Comparison of ENCODE assay signal across 21 cellular contexts in the genomic region with DNA sequence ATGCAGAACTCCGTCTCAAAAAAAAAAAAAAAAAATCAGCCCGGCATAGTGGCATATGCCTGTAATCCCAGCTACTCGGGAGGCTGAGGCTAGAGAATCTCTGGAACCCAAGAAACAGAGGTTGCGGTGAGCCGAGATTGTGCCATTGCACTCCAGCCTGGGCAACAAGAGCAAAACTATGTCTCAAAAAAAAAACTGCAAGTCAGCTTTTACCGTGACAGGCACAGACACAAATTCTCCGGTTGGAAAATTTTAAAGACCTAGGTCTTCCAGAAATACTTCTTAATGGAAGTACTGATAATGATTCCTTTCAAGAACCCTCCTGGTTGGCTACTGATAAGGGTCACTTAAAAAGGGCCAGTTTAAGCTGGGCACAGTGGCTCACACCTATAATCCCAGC. TPM values are rescaled to one million over a fixed set of nuclear protein-coding genes. Genes with fewer than 3 reads are reported as not detected.
DNase-seq lines count a peak whose midpoint lies in the region; ATAC-seq, FAIRE-seq and TF ChIP-seq lines count a peak whose summit lies in the region.
"Had no signal": no experiment of that assay in that cellular context is flagged by ENCODE, and none has a peak within 500 bp of the region (broad histone marks: within the 10 kb centered on the region; RNA-seq: fewer than 3 reads in every experiment).

No MANE protein-coding gene starts in this region.

- H3K27me3 Mint-ChIP-seq in glutamatergic neuron (ENCODE audit: unreplicated experiment): no peaks in the 10 kb centered on the region
- H3K27me3 Mint-ChIP-seq: CD4-positive, CD25-positive, alpha-beta regulatory T cell; CD8-positive, alpha-beta memory T cell; IgD-negative memory B cell had no signal

- H3K9me3 ChIP-seq in HepG2 (ENCODE audit: low read length) (no peaks in the 10 kb centered on the region), right lobe of liver (no peaks in the 10 kb centered on the region), Panc1 (ENCODE audit: control insufficient read depth, insufficient read depth, low read depth, low read length) (no peaks in the 10 kb centered on the region), sigmoid colon (no peaks in the 10 kb centered on the region)
- H3K9me3 ChIP-seq: BE2C, HAP-1 had no signal

- TF ChIP-seq POLR2A in HepG2 (IDR thresholded peaks at IDR 0.05; ENCODE audit: insufficient read depth in 1 of 2, low read depth in 2 of 2, low read length in 2 of 2) (no peak), right lobe of liver (IDR thresholded peaks at IDR 0.05) (no peak), sigmoid colon (IDR thresholded peaks at IDR 0.05) (no peak), GM12891 (IDR thresholded peaks at IDR 0.05; ENCODE audit: low read depth, low read length) (no peak)

- H3K9me3 Mint-ChIP-seq in glutamatergic neuron (ENCODE audit: unreplicated experiment): no peaks in the 10 kb centered on the region
- H3K9me3 Mint-ChIP-seq: CD4-positive, CD25-positive, alpha-beta regulatory T cell; CD8-positive, alpha-beta memory T cell; IgD-negative memory B cell had no signal

- TF ChIP-seq CTCF in HepG2 (CRISPR knock-in tag; IDR thresholded peaks at IDR 0.05) (no peak), right lobe of liver (IDR thresholded peaks at IDR 0.05) (no peak), Panc1 (IDR thresholded peaks at IDR 0.05) (no peak), sigmoid colon (IDR thresholded peaks at IDR 0.05) (no peak), glutamatergic neuron (IDR thresholded peaks at IDR 0.05; ENCODE audit: partially characterized antibody, unreplicated experiment) (no peak)

- no peak for ATAC-seq in HepG2
- no peak for ATAC-seq in right lobe of liver
- ATAC-seq in Panc1: no peak

- H3K36me3 Mint-ChIP-seq in glutamatergic neuron (ENCODE audit: unreplicated experiment): peaks cover 6% of the 10 kb centered on the region

- FAIRE-seq in HepG2 (lab: Jason Lieb, UNC) (no peak), GM12891 (lab: Jason Lieb, UNC) (no peak)
- FAIRE-seq: D721Med, G401.6, GM12892, GM18507 had no signal

- H4K20me1 ChIP-seq in HepG2 (ENCODE audit: insufficient read depth, low read length): no peaks in the 10 kb centered on the region

- no peak overlapping the region for H3K4me3 Mint-ChIP-seq in glutamatergic neuron (ENCODE audit: unreplicated experiment)
- H3K4me3 Mint-ChIP-seq: CD4-positive, CD25-positive, alpha-beta regulatory T cell; CD8-positive, alpha-beta memory T cell; IgD-negative memory B cell had no signal

- TF ChIP-seq RAD21 in HepG2 (CRISPR knock-in tag; IDR thresholded peaks at IDR 0.05): no peak

- H3K27me3 ChIP-seq in HepG2 (ENCODE audit: control insufficient read depth in 1 of 2, insufficient read depth in 2 of 2, low read length in 2 of 2) (no peaks in the 10 kb centered on the region), right lobe of liver (no peaks in the 10 kb centered on the region), Panc1 (ENCODE audit: control insufficient read depth, insufficient read depth, low read length) (no peaks in the 10 kb centered on the region), sigmoid colon (no peaks in the 10 kb centered on the region)
- H3K27me3 ChIP-seq: BE2C had no signal

- DNase-seq in HepG2 (ENCODE audit: low spot score) (no peak), right lobe of liver (no peak), Panc1 (ENCODE audit: low read depth, low spot score) (no peak), sigmoid colon (peak; percentile 26), GM12891 (ENCODE audit: insufficient read length, low spot score) (no peak), glutamatergic neuron (no peak)
- DNase-seq: ACHN; BE2C; C1 segment of cervical spinal cord; CD4-positive, CD25-positive, alpha-beta regulatory T cell; CD8-positive, alpha-beta memory T cell; COR-L47; GM23248; KG1 had no signal

- no peak overlapping the region for H3K4me2 ChIP-seq in HepG2 (ENCODE audit: low read depth, low read length)

- intact Hi-C loops in HepG2 (cut with micrococcal nuclease; ENCODE audit: unreplicated experiment) (no loop called here), right lobe of liver (cut with DNase I) (no loop called here), Panc1 (cut with micrococcal nuclease; ENCODE audit: unreplicated experiment) (no loop called here), sigmoid colon (cut with DNase I) (no loop called here)

- H3K4me3 ChIP-seq in HepG2 (replicated peaks in 1 of 3; ENCODE audit: insufficient read depth in 1 of 3, low read depth in 2 of 3, low read length in 3 of 3) (no peak overlapping the region), right lobe of liver (no peak overlapping the region), Panc1 (ENCODE audit: low read depth in 2 of 2, low read length in 2 of 2) (no peak overlapping the region), sigmoid colon (no peak overlapping the region)
- H3K4me3 ChIP-seq: GM23248, HAP-1 had no signal

- BruUV-seq in HepG2 (replicated peaks; lab: Mats Ljungman, UMichigan) (no TSS peak), Panc1 (replicated peaks; lab: Mats Ljungman, UMichigan) (TSS peak; percentile 44)

- H3K36me3 ChIP-seq in HepG2 (replicated peaks in 1 of 2; ENCODE audit: control insufficient read depth in 1 of 2, insufficient read depth in 2 of 2, low read length in 2 of 2) (peaks cover 21 to 63% of the 10 kb centered on the region in 2 experiments; a peak in 4 of 5 replicates), right lobe of liver (peaks cover 9 to 82% (median 39%) of the 10 kb centered on the region in 4 donors), Panc1 (ENCODE audit: control insufficient read depth, insufficient read depth, low read length) (peaks cover 12% of the 10 kb centered on the region; the same call in 1 of the 2 replicates), sigmoid colon (peaks cover 48 to 96% (median 65%) of the 10 kb centered on the region in 4 donors)

- no peaks in the 10 kb centered on the region for H3K4me1 ChIP-seq in HepG2 (ENCODE audit: insufficient read depth, low read length)
- H3K4me1 ChIP-seq in right lobe of liver: peaks cover 0 to 8% (median 0%) of the 10 kb centered on the region in 4 donors
- H3K4me1 ChIP-seq in Panc1 (ENCODE audit: control insufficient read depth, insufficient read depth, low read length): no peaks in the 10 kb centered on the region
- H3K4me1 ChIP-seq in sigmoid colon: no peaks in the 10 kb centered on the region
- H3K4me1 ChIP-seq: BE2C, HAP-1 had no signal

- no peak overlapping the region for H3K27ac Mint-ChIP-seq in glutamatergic neuron (ENCODE audit: unreplicated experiment)
- H3K27ac Mint-ChIP-seq: CD4-positive, CD25-positive, alpha-beta regulatory T cell; IgD-negative memory B cell had no signal

- H3K9ac ChIP-seq in HepG2 (ENCODE audit: insufficient read depth, low read depth, low read length): no peak overlapping the region
- H3K9ac ChIP-seq: GM23248 had no signal

- POLR2A ChIA-PET in HepG2 (lab: Yijun Ruan, JAX): no interaction called here
- POLR2A ChIA-PET in Panc1 (lab: Charles Lee): no interaction called here

- in situ Hi-C loops in HepG2 (cut with HindIII; ENCODE audit: extremely low pct_ligation_motif_present, low pct_unique_long_range_greater_than_20kb) (no loop called here), Panc1 (cut with HindIII; ENCODE audit: low pct_unique_long_range_greater_than_20kb, low sequenced_read_pairs) (no loop called here)

- H3K27ac ChIP-seq in HepG2 (ENCODE audit: extremely low read length, insufficient read depth, low read length) (no peak overlapping the region), right lobe of liver (no peak overlapping the region), Panc1 (ENCODE audit: low read length) (no peak overlapping the region), sigmoid colon (no peak overlapping the region)
- H3K27ac ChIP-seq: GM23248, HL-60 had no signal

- CTCF ChIA-PET in HepG2 (lab: Yijun Ruan, JAX; ENCODE audit: low intra/inter-chr PET ratio, low total read pairs): no interaction called here
- CTCF ChIA-PET in Panc1 (lab: Charles Lee): interaction anchor here (0.6 kb wide), 1 partner anchor 35 kb away, joined by 3 read pairs; no protein-coding TSS in a partner anchor

- H3K4me1 Mint-ChIP-seq in glutamatergic neuron (ENCODE audit: low read depth, unreplicated experiment): no peaks in the 10 kb centered on the region
- H3K4me1 Mint-ChIP-seq: IgD-negative memory B cell had no signal

- no peak overlapping the region for H2AFZ ChIP-seq in HepG2 (ENCODE audit: low read length)
- H2AFZ ChIP-seq: GM23248 had no signal

- TF ChIP-seq EP300 in HepG2 (IDR thresholded peaks at IDR 0.05; ENCODE audit: low read depth in 2 of 2, low read length in 2 of 2): no peak
- no peak for TF ChIP-seq EP300 in HepG2 (CRISPR knock-in tag; IDR thresholded peaks at IDR 0.05; ENCODE audit: borderline replicate concordance)
- TF ChIP-seq EP300 in sigmoid colon (IDR thresholded peaks at IDR 0.05): no peak

- WGBS in HepG2 (ENCODE audit: low lambda C conversion rate): 98% methylated on average over 7 of the region's 7 CpGs
- 98% methylated on average over 7 of the region's 7 CpGs for WGBS in right lobe of liver (ENCODE audit: insufficient coverage, low coverage, low lambda C conversion rate, missing lambda C conversion rate)
- WGBS in sigmoid colon, 2 donors: 95 to 97% methylated on average over 7 of the region's 7 CpGs

- H3K79me2 ChIP-seq in HepG2 (ENCODE audit: insufficient read depth, low read length): no peaks in the 10 kb centered on the region

RNA-seq across cellular contexts. Expression of a gene that starts 19.4 kb away (rescaled TPM):
- 89.1 and 92.2 TPM in 2 replicates for total RNA-seq in HepG2 (2016; rRNA removed; fragmentation: Illumina TruSeq; extraction: Trizol)
- 177 and 178 TPM in 2 replicates for total RNA-seq in HepG2 (2016; cell fraction: cytosol; rRNA removed; fragmentation: Illumina TruSeq; extraction: Trizol; ENCODE audit: low read depth)
- total RNA-seq in HepG2 (2016; cell fraction: insoluble cytoplasmic fraction; rRNA removed; fragmentation: Illumina TruSeq; extraction: Trizol): 96.5 and 103 TPM in 2 replicates
- 193 and 196 TPM in 2 replicates for total RNA-seq in HepG2 (2016; cell fraction: membrane; rRNA removed; fragmentation: Illumina TruSeq; extraction: Trizol)
- total RNA-seq in HepG2 (2016; cell fraction: nucleus; rRNA removed; fragmentation: Illumina TruSeq; extraction: Trizol): 40.7 and 55.8 TPM in 2 replicates
- polyA plus RNA-seq in HepG2 (2011; rRNA removed): 72.9 and 89.3 TPM in 2 replicates
- polyA plus RNA-seq in HepG2 (2011; cell fraction: cytosol; rRNA removed): 96.6 and 133 TPM in 2 replicates
- polyA plus RNA-seq in HepG2 (2011; cell fraction: nucleus; rRNA removed): 99.1 and 115 TPM in 2 replicates
- 36.2 and 88.7 TPM in 2 replicates for polyA plus RNA-seq in HepG2 (2012)
- 263 and 307 TPM in 2 replicates for polyA plus RNA-seq in HepG2 (2016; cell fraction: cytosol; fragmentation: Illumina TruSeq; extraction: Trizol; ENCODE audit: low read depth)
- polyA plus RNA-seq in HepG2 (2016; cell fraction: insoluble cytoplasmic fraction; fragmentation: Illumina TruSeq; extraction: Trizol; ENCODE audit: low read depth): 123 and 124 TPM in 2 replicates
- 224 and 233 TPM in 2 replicates for polyA plus RNA-seq in HepG2 (2016; cell fraction: membrane; fragmentation: Illumina TruSeq; extraction: Trizol; ENCODE audit: low read depth)
- polyA plus RNA-seq in HepG2 (2016; cell fraction: nucleus; fragmentation: Illumina TruSeq; extraction: Trizol; ENCODE audit: insufficient read depth, low read depth): 78.2 and 84.5 TPM in 2 replicates
- polyA minus RNA-seq in HepG2 (2011; rRNA and poly(A)+ RNA removed; ENCODE audit: low replicate concordance): 58.7 and 66.9 TPM in 2 replicates
- 37.9 and 45.0 TPM in 2 replicates for polyA minus RNA-seq in HepG2 (2011; cell fraction: cytosol; rRNA and poly(A)+ RNA removed)
- polyA minus RNA-seq in HepG2 (2011; cell fraction: nucleus; rRNA and poly(A)+ RNA removed): 27.1 and 29.6 TPM in 2 replicates
- 100 to 1,000 TPM in 2 of 6 experiments, 10 to 100 TPM in 4; 24.4 to 197 (median 52.7) TPM for total RNA-seq in right lobe of liver
- 266 TPM for total RNA-seq in Panc1 (2021; ENCODE audit: unreplicated experiment)
- polyA plus RNA-seq in Panc1 (2012; ENCODE audit: insufficient read length): 692 TPM
- 100 to 1,000 TPM in 2 of 4 donors, 10 to 100 TPM in 2; 70.3 to 136 (median 105) TPM for total RNA-seq in sigmoid colon
- polyA plus RNA-seq in sigmoid colon: 100 to 1,000 TPM; 229 to 390 (median 313) TPM
- 631 TPM for polyA plus RNA-seq in GM12891 (2012; ENCODE audit: low read depth, missing spikeins)
- total RNA-seq in glutamatergic neuron (ENCODE audit: unreplicated experiment): 9.5 TPM

RNA-seq across cellular contexts. Expression of a gene that starts 29.4 kb away (rescaled TPM):
- total RNA-seq in HepG2 (2016; rRNA removed; fragmentation: Illumina TruSeq; extraction: Trizol) (88.5 and 89.7 TPM in 2 replicates), right lobe of liver (10 to 100 TPM; 50.0 to 78.0 (median 63.4) TPM), Panc1 (2021; ENCODE audit: unreplicated experiment) (253 TPM), sigmoid colon (100 to 1,000 TPM in 2 of 4 donors, 10 to 100 TPM in 2; 94.6 to 131 (median 111) TPM), glutamatergic neuron (ENCODE audit: unreplicated experiment) (173 TPM)
- total RNA-seq in HepG2 (2016; cell fraction: cytosol; rRNA removed; fragmentation: Illumina TruSeq; extraction: Trizol; ENCODE audit: low read depth): 352 and 381 TPM in 2 replicates
- total RNA-seq in HepG2 (2016; cell fraction: insoluble cytoplasmic fraction; rRNA removed; fragmentation: Illumina TruSeq; extraction: Trizol): 88.4 and 99.3 TPM in 2 replicates
- 379 and 382 TPM in 2 replicates for total RNA-seq in HepG2 (2016; cell fraction: membrane; rRNA removed; fragmentation: Illumina TruSeq; extraction: Trizol)
- 36.5 and 43.0 TPM in 2 replicates for total RNA-seq in HepG2 (2016; cell fraction: nucleus; rRNA removed; fragmentation: Illumina TruSeq; extraction: Trizol)
- polyA plus RNA-seq in HepG2 (2011; rRNA removed) (44.3 and 46.8 TPM in 2 replicates), sigmoid colon (100 to 1,000 TPM; 181 to 396 (median 263) TPM)
- polyA plus RNA-seq in HepG2 (2011; cell fraction: cytosol; rRNA removed): 69.4 and 70.9 TPM in 2 replicates
- polyA plus RNA-seq in HepG2 (2011; cell fraction: nucleus; rRNA removed): 27.0 and 30.7 TPM in 2 replicates
- polyA plus RNA-seq in HepG2 (2012): 77.3 and 81.6 TPM in 2 replicates
- polyA plus RNA-seq in HepG2 (2016; cell fraction: cytosol; fragmentation: Illumina TruSeq; extraction: Trizol; ENCODE audit: low read depth): 628 and 647 TPM in 2 replicates
- polyA plus RNA-seq in HepG2 (2016; cell fraction: insoluble cytoplasmic fraction; fragmentation: Illumina TruSeq; extraction: Trizol; ENCODE audit: low read depth): 133 and 136 TPM in 2 replicates
- 501 and 566 TPM in 2 replicates for polyA plus RNA-seq in HepG2 (2016; cell fraction: membrane; fragmentation: Illumina TruSeq; extraction: Trizol; ENCODE audit: low read depth)
- 71.6 and 84.3 TPM in 2 replicates for polyA plus RNA-seq in HepG2 (2016; cell fraction: nucleus; fragmentation: Illumina TruSeq; extraction: Trizol; ENCODE audit: insufficient read depth, low read depth)
- polyA minus RNA-seq in HepG2 (2011; rRNA and poly(A)+ RNA removed; ENCODE audit: low replicate concordance): 89.0 and 132 TPM in 2 replicates
- 36.2 and 38.2 TPM in 2 replicates for polyA minus RNA-seq in HepG2 (2011; cell fraction: cytosol; rRNA and poly(A)+ RNA removed)
- 21.1 and 31.1 TPM in 2 replicates for polyA minus RNA-seq in HepG2 (2011; cell fraction: nucleus; rRNA and poly(A)+ RNA removed)
- 200 TPM for polyA plus RNA-seq in Panc1 (2012; ENCODE audit: insufficient read length)
- polyA plus RNA-seq in GM12891 (2012; ENCODE audit: low read depth, missing spikeins): 54.7 TPM

RNA-seq across cellular contexts. Expression of a gene that starts 53.3 kb away (rescaled TPM):
- 95.1 and 100 TPM in 2 replicates for total RNA-seq in HepG2 (2016; rRNA removed; fragmentation: Illumina TruSeq; extraction: Trizol)
- 15.0 and 19.2 TPM in 2 replicates for total RNA-seq in HepG2 (2016; cell fraction: cytosol; rRNA removed; fragmentation: Illumina TruSeq; extraction: Trizol; ENCODE audit: low read depth)
- total RNA-seq in HepG2 (2016; cell fraction: insoluble cytoplasmic fraction; rRNA removed; fragmentation: Illumina TruSeq; extraction: Trizol): 90.3 and 105 TPM in 2 replicates
- total RNA-seq in HepG2 (2016; cell fraction: membrane; rRNA removed; fragmentation: Illumina TruSeq; extraction: Trizol): 52.2 and 52.9 TPM in 2 replicates
- total RNA-seq in HepG2 (2016; cell fraction: nucleus; rRNA removed; fragmentation: Illumina TruSeq; extraction: Trizol): 30.1 and 33.8 TPM in 2 replicates
- polyA plus RNA-seq in HepG2 (2011; rRNA removed): 12.8 and 13.0 TPM in 2 replicates
- 19.6 and 25.2 TPM in 2 replicates for polyA plus RNA-seq in HepG2 (2011; cell fraction: cytosol; rRNA removed)
- polyA plus RNA-seq in HepG2 (2011; cell fraction: nucleus; rRNA removed): 14.1 and 20.3 TPM in 2 replicates
- polyA plus RNA-seq in HepG2 (2012): 53.9 and 81.7 TPM in 2 replicates
- 38.3 and 39.1 TPM in 2 replicates for polyA plus RNA-seq in HepG2 (2016; cell fraction: cytosol; fragmentation: Illumina TruSeq; extraction: Trizol; ENCODE audit: low read depth)
- 158 and 188 TPM in 2 replicates for polyA plus RNA-seq in HepG2 (2016; cell fraction: insoluble cytoplasmic fraction; fragmentation: Illumina TruSeq; extraction: Trizol; ENCODE audit: low read depth)
- polyA plus RNA-seq in HepG2 (2016; cell fraction: membrane; fragmentation: Illumina TruSeq; extraction: Trizol; ENCODE audit: low read depth): 81.7 and 84.4 TPM in 2 replicates
- polyA plus RNA-seq in HepG2 (2016; cell fraction: nucleus; fragmentation: Illumina TruSeq; extraction: Trizol; ENCODE audit: insufficient read depth, low read depth): 112 and 119 TPM in 2 replicates
- polyA minus RNA-seq in HepG2 (2011; rRNA and poly(A)+ RNA removed; ENCODE audit: low replicate concordance): 11.3 and 20.5 TPM in 2 replicates
- polyA minus RNA-seq in HepG2 (2011; cell fraction: cytosol; rRNA and poly(A)+ RNA removed): 9.1 and 13.5 TPM in 2 replicates
- 5.4 and 7.5 TPM in 2 replicates for polyA minus RNA-seq in HepG2 (2011; cell fraction: nucleus; rRNA and poly(A)+ RNA removed)
- 10 to 100 TPM; 36.3 to 52.9 (median 39.6) TPM for total RNA-seq in right lobe of liver
- total RNA-seq in Panc1 (2021; ENCODE audit: unreplicated experiment): 147 TPM
- 442 TPM for polyA plus RNA-seq in Panc1 (2012; ENCODE audit: insufficient read length)
- total RNA-seq in sigmoid colon: 10 to 100 TPM; 84.5 to 89.5 (median 85.1) TPM
- polyA plus RNA-seq in sigmoid colon: 100 to 1,000 TPM; 145 to 194 (median 163) TPM
- polyA plus RNA-seq in GM12891 (2012; ENCODE audit: low read depth, missing spikeins): 123 TPM
- 134 TPM for total RNA-seq in glutamatergic neuron (ENCODE audit: unreplicated experiment)

RNA-seq across cellular contexts. Expression of a gene that starts 53.7 kb away (rescaled TPM):
- total RNA-seq in HepG2 (2016; rRNA removed; fragmentation: Illumina TruSeq; extraction: Trizol) (79.1 and 101 TPM in 2 replicates), right lobe of liver (10 to 100 TPM; 25.6 to 49.2 (median 33.3) TPM), Panc1 (2021; ENCODE audit: unreplicated experiment) (179 TPM), sigmoid colon (10 to 100 TPM; 44.6 to 89.8 (median 69.3) TPM), glutamatergic neuron (ENCODE audit: unreplicated experiment) (73.9 TPM)
- total RNA-seq in HepG2 (2016; cell fraction: cytosol; rRNA removed; fragmentation: Illumina TruSeq; extraction: Trizol; ENCODE audit: low read depth): 107 and 126 TPM in 2 replicates
- 82.3 and 106 TPM in 2 replicates for total RNA-seq in HepG2 (2016; cell fraction: insoluble cytoplasmic fraction; rRNA removed; fragmentation: Illumina TruSeq; extraction: Trizol)
- total RNA-seq in HepG2 (2016; cell fraction: membrane; rRNA removed; fragmentation: Illumina TruSeq; extraction: Trizol): 94.8 and 104 TPM in 2 replicates
- total RNA-seq in HepG2 (2016; cell fraction: nucleus; rRNA removed; fragmentation: Illumina TruSeq; extraction: Trizol): 32.8 and 34.3 TPM in 2 replicates
- polyA plus RNA-seq in HepG2 (2011; rRNA removed) (29.8 and 35.1 TPM in 2 replicates), sigmoid colon (100 to 1,000 TPM; 118 to 141 (median 119) TPM)
- 28.0 and 29.4 TPM in 2 replicates for polyA plus RNA-seq in HepG2 (2011; cell fraction: cytosol; rRNA removed)
- 22.8 and 23.2 TPM in 2 replicates for polyA plus RNA-seq in HepG2 (2011; cell fraction: nucleus; rRNA removed)
- polyA plus RNA-seq in HepG2 (2012): 43.3 and 47.1 TPM in 2 replicates
- polyA plus RNA-seq in HepG2 (2016; cell fraction: cytosol; fragmentation: Illumina TruSeq; extraction: Trizol; ENCODE audit: low read depth): 95.5 and 116 TPM in 2 replicates
- polyA plus RNA-seq in HepG2 (2016; cell fraction: insoluble cytoplasmic fraction; fragmentation: Illumina TruSeq; extraction: Trizol; ENCODE audit: low read depth): 107 and 115 TPM in 2 replicates
- 80.6 and 97.1 TPM in 2 replicates for polyA plus RNA-seq in HepG2 (2016; cell fraction: membrane; fragmentation: Illumina TruSeq; extraction: Trizol; ENCODE audit: low read depth)
- 49.7 and 51.5 TPM in 2 replicates for polyA plus RNA-seq in HepG2 (2016; cell fraction: nucleus; fragmentation: Illumina TruSeq; extraction: Trizol; ENCODE audit: insufficient read depth, low read depth)
- 27.6 and 30.9 TPM in 2 replicates for polyA minus RNA-seq in HepG2 (2011; rRNA and poly(A)+ RNA removed; ENCODE audit: low replicate concordance)
- polyA minus RNA-seq in HepG2 (2011; cell fraction: cytosol; rRNA and poly(A)+ RNA removed): 16.5 and 20.6 TPM in 2 replicates
- polyA minus RNA-seq in HepG2 (2011; cell fraction: nucleus; rRNA and poly(A)+ RNA removed): 17.6 and 25.0 TPM in 2 replicates
- polyA plus RNA-seq in Panc1 (2012; ENCODE audit: insufficient read length): 225 TPM
- polyA plus RNA-seq in GM12891 (2012; ENCODE audit: low read depth, missing spikeins): 93.9 TPM
